30 cellular contexts compared by ENCODE assay signal in genomic region chr18:33459612-33460011, GRCh38. TPM values are rescaled to one million over a fixed set of nuclear protein-coding genes. Genes with fewer than 3 reads are reported as not detected.
"Had no signal": no experiment of that assay in that cellular context is flagged by ENCODE, and none has a peak within 500 bp of the region (broad histone marks: within the 10 kb centered on the region; RNA-seq: fewer than 3 reads in every experiment).

No MANE protein-coding gene starts in this region.

- DNase-seq: activated CD4-positive, alpha-beta T cell treated with anti-CD3 and anti-CD28 coated beads, Interleukin-2, amount 10 ng/mL, durations not matched to agents 24 days and 14 days; activated CD4-positive, alpha-beta T cell treated with anti-CD3 and anti-CD28 coated beads, Interleukin-2, amount 50 U/mL, for 4 hours; activated CD8-positive, alpha-beta T cell treated with anti-CD3 and anti-CD28 coated beads for 36 hours; activated effector memory CD4-positive, alpha-beta T cell treated with anti-CD3 and anti-CD28 coated beads, Interleukin-2, amount 50 U/mL, for 16 hours; activated naive CD4-positive, alpha-beta T cell; activated naive CD4-positive, alpha-beta T cell treated with anti-CD3 and anti-CD28 coated beads, Interleukin-2, amount 50 U/mL, for 16 hours; activated naive CD8-positive, alpha-beta T cell treated with anti-CD3 and anti-CD28 coated beads for 36 hours; activated T-cell treated with anti-CD3 and anti-CD28 coated beads, Interleukin-2, amount 50 U/mL, for 1 hour; activated T-cell treated with anti-CD3 and anti-CD28 coated beads, Interleukin-2, amount 50 U/mL, for 72 hours; amniotic stem cell; aorta; brain microvascular endothelial cell; colonic mucosa; Kasumi-1; NCI-H1092 treated with DMSO at 0.1 percent for 48 hours; NCI-H146; NCI-H187; NCI-H2081; NCI-H2171; NCI-H510A; NCI-H526; Peyer's patch; SJCRH30; SK-N-SH had no signal

- H3K4me2 ChIP-seq: SK-N-SH had no signal

- H3K27ac ChIP-seq: brain microvascular endothelial cell, colonic mucosa, Peyer's patch, RWPE1, SJCRH30 had no signal

- H3K27me3 ChIP-seq: brain microvascular endothelial cell, colonic mucosa, Peyer's patch, SJCRH30 had no signal

- H3K4me1 ChIP-seq: colonic mucosa, Peyer's patch, SJCRH30 had no signal

- H3K9me2 ChIP-seq: SK-N-SH had no signal

- H3K9ac ChIP-seq: SK-N-SH had no signal

- ATAC-seq: activated CD8-positive, alpha-beta T cell treated with anti-CD3 and anti-CD28 coated beads for 36 hours; activated T-cell treated with anti-CD3 and anti-CD28 coated beads, Interleukin-2, amount 50 U/mL, for 72 hours; activated T-helper 17 cell treated with anti-CD3 and anti-CD28 coated beads, Interleukin-2, amount 50 U/mL, for 72 hours; Right ventricle myocardium inferior had no signal

- H3K9me3 ChIP-seq: colonic mucosa, Peyer's patch, SJCRH30, SK-N-SH had no signal

- H3K36me3 ChIP-seq: brain microvascular endothelial cell, colonic mucosa, Peyer's patch, SJCRH30 had no signal

- H3K4me3 ChIP-seq: colonic mucosa, Peyer's patch, SJCRH30 had no signal

RNA-seq across cellular contexts. Expression of gene CCDC178, which starts 19.1 kb away (rescaled TPM):
- total RNA-seq: activated CD4-positive, alpha-beta T cell treated with anti-CD3 and anti-CD28 coated beads, Interleukin-2, amount 10 ng/mL, durations not matched to agents 24 days and 14 days; activated CD8-positive, alpha-beta memory T cell treated with anti-CD3 and anti-CD28 coated beads for 36 hours; activated CD8-positive, alpha-beta T cell treated with anti-CD3 and anti-CD28 coated beads for 36 hours; activated naive CD8-positive, alpha-beta T cell treated with anti-CD3 and anti-CD28 coated beads for 36 hours; activated T-cell treated with anti-CD3 and anti-CD28 coated beads, Interleukin-2, amount 50 U/mL, for 72 hours; activated T-helper 17 cell treated with anti-CD3 and anti-CD28 coated beads, Interleukin-2, amount 50 U/mL, for 72 hours; chondrocyte; colonic mucosa; M059J; Peyer's patch; SJCRH30 had no signal
